ENCODE assay signal across 15 cellular contexts in the genomic region with DNA sequence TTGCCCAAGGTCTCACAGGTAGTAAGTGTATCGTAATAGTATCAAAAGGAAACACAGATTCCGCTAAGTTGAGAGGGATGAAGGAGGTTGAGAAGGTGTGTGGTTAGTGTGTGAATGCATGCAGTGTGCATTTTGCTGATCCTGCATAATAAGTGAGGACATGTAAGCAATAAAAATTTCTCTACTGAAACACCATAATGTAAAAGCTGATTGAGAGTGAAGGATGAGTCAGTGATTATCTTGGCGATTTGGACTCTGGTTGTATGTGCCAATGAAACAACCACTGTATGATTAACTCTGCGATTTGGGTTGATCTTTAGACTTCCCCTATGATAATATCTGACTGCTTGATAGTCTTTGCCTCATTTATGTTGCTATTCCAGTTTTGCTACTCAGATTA. TPM values are rescaled to one million over a fixed set of nuclear protein-coding genes. Genes with fewer than 3 reads are reported as not detected.
A peak's percentile ranks its signal among the peaks of the same experiment; 100 is the strongest.
DNase-seq lines count a peak whose midpoint lies in the region; ATAC-seq and TF ChIP-seq lines count a peak whose summit lies in the region.
"Had no signal": no experiment of that assay in that cellular context is flagged by ENCODE, and none has a peak within 500 bp of the region (broad histone marks: within the 10 kb centered on the region; RNA-seq: fewer than 3 reads in every experiment).

No MANE protein-coding gene starts in this region.

- H4K20me1 ChIP-seq in Loucy (ENCODE audit: insufficient read depth, low read length, poor library complexity, severe bottlenecking) = peaks cover 36% of the 10 kb centered on the region

- no peaks in the 10 kb centered on the region for H3F3A ChIP-seq in Loucy (ENCODE audit: low read depth)

- H3K79me2 ChIP-seq in Loucy (ENCODE audit: insufficient read depth, low read length) = peaks cover 71% of the 10 kb centered on the region

- ATAC-seq in memory B cell (ENCODE audit: low read depth) = no peak
- ATAC-seq in GM19023 (IDR thresholded peaks at IDR 0.05; ENCODE audit: unreplicated experiment) = no peak

- H3K4me3 ChIP-seq in Loucy (ENCODE audit: low read length, poor library complexity, severe bottlenecking) (no peak overlapping the region), choroid plexus epithelial cell (ENCODE audit: low read depth, low read length) (no peak overlapping the region)
- H3K4me3 ChIP-seq: left ventricle myocardium inferior, transverse colon had no signal

- no peaks in the 10 kb centered on the region for H3K9me3 Mint-ChIP-seq in memory B cell
- no peaks in the 10 kb centered on the region for H3K9me3 Mint-ChIP-seq in endothelial cell (ENCODE audit: unreplicated experiment)

- TF ChIP-seq CTCF in Loucy (conservative IDR thresholded peaks at IDR 0.05; ENCODE audit: low read length) (no peak), choroid plexus epithelial cell (conservative IDR thresholded peaks at IDR 0.05; ENCODE audit: low read depth, low read length) (no peak), endothelial cell (IDR thresholded peaks at IDR 0.05; ENCODE audit: unreplicated experiment) (no peak)

- H3K9me3 ChIP-seq in Loucy (ENCODE audit: insufficient read depth, low read depth, low read length) = no peaks in the 10 kb centered on the region
- H3K9me3 ChIP-seq: left ventricle myocardium inferior, neutrophil, transverse colon had no signal

- H3K36me3 Mint-ChIP-seq in memory B cell = peaks cover 13% of the 10 kb centered on the region
- H3K36me3 Mint-ChIP-seq in endothelial cell (ENCODE audit: low read depth, unreplicated experiment) = peaks cover 6% of the 10 kb centered on the region

- no peaks in the 10 kb centered on the region for H3K27me3 Mint-ChIP-seq in memory B cell
- no peaks in the 10 kb centered on the region for H3K27me3 Mint-ChIP-seq in endothelial cell (ENCODE audit: unreplicated experiment)

- no peak overlapping the region for H3K9ac ChIP-seq in Loucy (ENCODE audit: low read depth, low read length, poor library complexity, severe bottlenecking)

- peak overlapping the region; percentile 15 for H3K4me2 ChIP-seq in Loucy (ENCODE audit: low read depth, low read length, poor library complexity, severe bottlenecking)

- H3K9me2 ChIP-seq in Loucy (replicated peaks; ENCODE audit: low read depth, low read length) = no peaks in the 10 kb centered on the region

- H3K4me3 Mint-ChIP-seq in memory B cell (no peak overlapping the region), endothelial cell (ENCODE audit: unreplicated experiment) (no peak overlapping the region)

- H3K27me3 ChIP-seq in Loucy (ENCODE audit: insufficient read depth, low read length, poor library complexity, severe bottlenecking) = no peaks in the 10 kb centered on the region
- H3K27me3 ChIP-seq: neutrophil, transverse colon had no signal

- no peak overlapping the region for H2AFZ ChIP-seq in Loucy (ENCODE audit: low read length)

- peaks cover 12% of the 10 kb centered on the region for H3K4me1 ChIP-seq in Loucy (ENCODE audit: insufficient read depth, low read length, poor library complexity, severe bottlenecking)
- H3K4me1 ChIP-seq: left ventricle myocardium inferior had no signal

- H3K36me3 ChIP-seq in Loucy (ENCODE audit: insufficient read depth, low read length) = peaks cover 37% of the 10 kb centered on the region; the same call in 1 of the 2 replicates

- H3K27ac Mint-ChIP-seq in memory B cell (peak overlapping the region; percentile 47), endothelial cell (ENCODE audit: unreplicated experiment) (no peak overlapping the region)

- H3K4me1 Mint-ChIP-seq in memory B cell (peaks cover 12% of the 10 kb centered on the region), endothelial cell (ENCODE audit: unreplicated experiment) (no peaks in the 10 kb centered on the region)

- DNase-seq in ELR (ENCODE audit: low read depth) (peak; percentile 21), choroid plexus epithelial cell (ENCODE audit: low read depth) (peak; percentile 35), memory B cell (ENCODE audit: low spot score in 2 of 2) (no peak), endothelial cell (ENCODE audit: low spot score) (no peak), NK-92 (lab: John Stamatoyannopoulos, UW; ENCODE audit: unreplicated experiment) (no peak)
- DNase-seq in stimulated activated CD4-positive, alpha-beta T cell treated with anti-CD3 and anti-CD28 coated beads, Interleukin-4, amount 100 ng/mL, for 24 hours = no peak
- DNase-seq: COR-L47, left ventricle myocardium inferior, NCI-H2171 treated with DMSO at 0.1 percent for 48 hours, OCI-M1, transverse colon had no signal

RNA-seq across cellular contexts. Expression of a gene that starts 16.7 kb away (rescaled TPM):
- total RNA-seq in endothelial cell (ENCODE audit: unreplicated experiment) = 4.9 TPM
- total RNA-seq: left ventricle myocardium inferior, transverse colon had no signal

RNA-seq across cellular contexts. Expression of a gene that starts 17.4 kb away (rescaled TPM):
- total RNA-seq in endothelial cell (ENCODE audit: unreplicated experiment) = 28.2 TPM

RNA-seq across cellular contexts. Expression of a gene that starts 38.4 kb away (rescaled TPM):
- 0.36 TPM for total RNA-seq in endothelial cell (ENCODE audit: unreplicated experiment)
- total RNA-seq: left ventricle myocardium inferior, LHCN-M2, transverse colon had no signal

Comparison
In these comparisons a context has a peak if more than half of its experiments do, and no peak if none do; other contexts are left out.
1. DNase-seq: peak in ELR (single experiment) and choroid plexus epithelial cell (single experiment); none in memory B cell (0 of 2), endothelial cell (single experiment), stimulated activated CD4-positive, alpha-beta T cell treated with anti-CD3 and anti-CD28 coated beads, Interleukin-4, amount 100 ng/mL, for 24 hours (single experiment) and NK-92 (single experiment).